In the genomic region with DNA sequence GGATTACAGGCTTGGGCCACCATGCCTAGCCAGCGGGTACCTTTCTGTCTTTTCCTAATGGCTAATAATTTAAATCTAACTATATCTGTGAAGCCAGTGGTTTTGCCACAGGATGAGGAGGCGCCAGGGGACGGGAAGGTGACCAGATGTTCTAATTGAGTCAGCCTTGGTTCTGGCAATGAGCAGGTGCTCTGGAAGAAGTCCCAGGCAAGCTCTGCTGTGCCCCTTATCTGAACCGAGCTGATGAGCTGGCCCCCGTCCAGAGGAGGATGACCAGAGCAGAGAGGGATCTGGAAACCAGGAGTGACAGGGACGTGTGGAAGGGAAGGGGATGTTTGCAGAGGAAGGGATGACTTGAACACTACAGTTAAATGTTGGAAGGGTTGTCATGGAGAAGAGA, we compare ENCODE assay signal across 21 cellular contexts. TPM values are rescaled to one million over a fixed set of nuclear protein-coding genes. Genes with fewer than 3 reads are reported as not detected.
A peak's percentile ranks its signal among the peaks of the same experiment; 100 is the strongest.
DNase-seq lines count a peak whose midpoint lies in the region; TF ChIP-seq lines count a peak whose summit lies in the region.
"Had no signal": no experiment of that assay in that cellular context is flagged by ENCODE, and none has a peak within 500 bp of the region (broad histone marks: within the 10 kb centered on the region; RNA-seq: fewer than 3 reads in every experiment).

No MANE protein-coding gene starts in this region.

- no peaks in the 10 kb centered on the region for H4K20me1 ChIP-seq in SK-N-SH (ENCODE audit: insufficient read depth)

- peak; percentile 39; the same call in 1 of the 2 replicates for TF ChIP-seq RAD21 in SK-N-SH (IDR thresholded peaks at IDR 0.05; ENCODE audit: low read length)

- WGBS in SK-N-SH (ENCODE audit: low lambda C conversion rate) = 19% methylated on average over 6 of the region's 6 CpGs

- peaks cover 0 to 40% of the 10 kb centered on the region in 2 experiments; a peak in 2 of 4 replicates for H3K4me1 ChIP-seq in SK-N-SH (ENCODE audit: control insufficient read depth in 1 of 2, insufficient read depth in 2 of 2, low read depth in 1 of 2, low read length in 1 of 2)

- no peak overlapping the region for H3K4me3 ChIP-seq in SK-N-SH (ENCODE audit: low read depth in 2 of 2, low read length in 1 of 2)
- no peak overlapping the region for H3K4me3 ChIP-seq in skin epidermis
- H3K4me3 ChIP-seq: GM23338 had no signal

- peak; percentile 40 for DNase-seq in DMS 273 (lab: John Stamatoyannopoulos, UW; ENCODE audit: unreplicated experiment)
- DNase-seq in DMS 273 treated with DMSO at 0.1 percent for 48 hours (lab: John Stamatoyannopoulos, UW) = no peak
- peak; percentile 81 for DNase-seq in SK-N-SH
- peak; percentile 82 for DNase-seq in cardiac septum (ENCODE audit: low spot score)
- DNase-seq in iPS-NIHi11 (ENCODE audit: low spot score) = no peak
- DNase-seq in HEK293T (ENCODE audit: extremely low spot score) = no peak
- no peak for DNase-seq in mucosa of gallbladder (ENCODE audit: low spot score)
- DNase-seq: NCI-H1048 had no signal

- no peaks in the 10 kb centered on the region for H3K9me3 ChIP-seq in SK-N-SH
- H3K9me3 ChIP-seq: neutrophil had no signal

- no peaks in the 10 kb centered on the region for H3F3A ChIP-seq in SK-N-SH (replicated peaks; ENCODE audit: insufficient read depth)

- H3K36me3 ChIP-seq in SK-N-SH (replicated peaks in 1 of 2; ENCODE audit: control insufficient read depth in 1 of 2, insufficient read depth in 2 of 2, low read length in 1 of 2) = no peaks in the 10 kb centered on the region
- H3K36me3 ChIP-seq: neutrophil had no signal

- H2AFZ ChIP-seq in SK-N-SH (ENCODE audit: low read depth) = no peak overlapping the region

- H3K9ac ChIP-seq in SK-N-SH = no peak overlapping the region

- TF ChIP-seq EP300 in SK-N-SH (IDR thresholded peaks at IDR 0.05; ENCODE audit: borderline replicate concordance in 1 of 2, low read depth in 1 of 2, low read length in 1 of 2) = peak in 1 of 2 experiments; percentile 99; a peak in 2 of 4 replicates

- no peak overlapping the region for H3K4me2 ChIP-seq in SK-N-SH
- H3K4me2 ChIP-seq: GM23338 had no signal

- POLR2A ChIA-PET in SK-N-SH (lab: Yijun Ruan, JAX) (interaction anchor here (1.0 to 7.1 kb wide), 9 partner anchors 9 to 75 kb away, joined by 3 to 93 read pairs (median 13); partner anchors contain the start of genes IL20RA and SLC35D3), HEK293T (lab: Yijun Ruan, JAX) (no interaction called here)

- intact Hi-C loops in cardiac septum (cut with DNase I) = loop anchor here (5.0 kb wide), 1 partner anchor 43 kb away; no protein-coding TSS in a partner anchor

- H3K27me3 ChIP-seq in SK-N-SH (ENCODE audit: insufficient read depth) = no peaks in the 10 kb centered on the region

- CTCF ChIA-PET in SK-N-SH (lab: Yijun Ruan, JAX) = interaction anchor here (0.6 to 6.2 kb wide), 15 partner anchors 8 to 345 kb away, joined by 3 to 37 read pairs (median 4); partner anchors contain the start of gene SLC35D3
- CTCF ChIA-PET in HEK293T (lab: Yijun Ruan, JAX) = interaction anchor here (0.5 to 1.2 kb wide), 4 partner anchors 9 to 384 kb away, joined by 3 read pairs; no protein-coding TSS in a partner anchor

- peak overlapping the region in 1 of 2 experiments; percentile 99; a peak in 2 of 4 replicates for H3K27ac ChIP-seq in SK-N-SH (ENCODE audit: low read depth in 2 of 2, low read length in 1 of 2)
- peak overlapping the region in 15 of 21 experiments; percentile 24 to 85 (median 72) for H3K27ac ChIP-seq in skin epidermis
- H3K27ac ChIP-seq: 22Rv1, neutrophil had no signal

- no peak for TF ChIP-seq CTCF in SK-N-SH (IDR thresholded peaks at IDR 0.05)

- no peaks in the 10 kb centered on the region for H3K9me2 ChIP-seq in SK-N-SH

- H3K79me2 ChIP-seq in SK-N-SH (ENCODE audit: insufficient read depth) = no peaks in the 10 kb centered on the region

TF ChIP-seq in SK-N-SH, 30 proteins besides CTCF, POLR2A, EP300 and RAD21 (continues in another document):
- TF ChIP-seq RCOR1 (IDR thresholded peaks at IDR 0.05; ENCODE audit: low read length) = peak; percentile 93
- TF ChIP-seq, protein P1, sequence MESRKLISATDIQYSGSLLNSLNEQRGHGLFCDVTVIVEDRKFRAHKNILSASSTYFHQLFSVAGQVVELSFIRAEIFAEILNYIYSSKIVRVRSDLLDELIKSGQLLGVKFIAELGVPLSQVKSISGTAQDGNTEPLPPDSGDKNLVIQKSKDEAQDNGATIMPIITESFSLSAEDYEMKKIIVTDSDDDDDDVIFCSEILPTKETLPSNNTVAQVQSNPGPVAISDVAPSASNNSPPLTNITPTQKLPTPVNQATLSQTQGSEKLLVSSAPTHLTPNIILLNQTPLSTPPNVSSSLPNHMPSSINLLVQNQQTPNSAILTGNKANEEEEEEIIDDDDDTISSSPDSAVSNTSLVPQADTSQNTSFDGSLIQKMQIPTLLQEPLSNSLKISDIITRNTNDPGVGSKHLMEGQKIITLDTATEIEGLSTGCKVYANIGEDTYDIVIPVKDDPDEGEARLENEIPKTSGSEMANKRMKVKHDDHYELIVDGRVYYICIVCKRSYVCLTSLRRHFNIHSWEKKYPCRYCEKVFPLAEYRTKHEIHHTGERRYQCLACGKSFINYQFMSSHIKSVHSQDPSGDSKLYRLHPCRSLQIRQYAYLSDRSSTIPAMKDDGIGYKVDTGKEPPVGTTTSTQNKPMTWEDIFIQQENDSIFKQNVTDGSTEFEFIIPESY (IDR thresholded peaks at IDR 0.05; ENCODE audit: borderline replicate concordance, low read depth) = no peak
- TF ChIP-seq, protein P2, sequence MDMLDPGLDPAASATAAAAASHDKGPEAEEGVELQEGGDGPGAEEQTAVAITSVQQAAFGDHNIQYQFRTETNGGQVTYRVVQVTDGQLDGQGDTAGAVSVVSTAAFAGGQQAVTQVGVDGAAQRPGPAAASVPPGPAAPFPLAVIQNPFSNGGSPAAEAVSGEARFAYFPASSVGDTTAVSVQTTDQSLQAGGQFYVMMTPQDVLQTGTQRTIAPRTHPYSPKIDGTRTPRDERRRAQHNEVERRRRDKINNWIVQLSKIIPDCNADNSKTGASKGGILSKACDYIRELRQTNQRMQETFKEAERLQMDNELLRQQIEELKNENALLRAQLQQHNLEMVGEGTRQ (IDR thresholded peaks at IDR 0.05; ENCODE audit: borderline replicate concordance, low read depth, low read length) = no peak
- TF ChIP-seq GATA2 (CRISPR knock-in tag; IDR thresholded peaks at IDR 0.05) = peak; percentile 97
- TF ChIP-seq MEF2A (IDR thresholded peaks at IDR 0.05; ENCODE audit: borderline replicate concordance, low read depth) = no peak
- peak; percentile 97 for TF ChIP-seq FOXJ3 (CRISPR knock-in tag; IDR thresholded peaks at IDR 0.05)
- TF ChIP-seq EZH2phosphoT487 (IDR thresholded peaks at IDR 0.05; ENCODE audit: borderline replicate concordance, low read depth) = no peak
- TF ChIP-seq, protein P3, sequence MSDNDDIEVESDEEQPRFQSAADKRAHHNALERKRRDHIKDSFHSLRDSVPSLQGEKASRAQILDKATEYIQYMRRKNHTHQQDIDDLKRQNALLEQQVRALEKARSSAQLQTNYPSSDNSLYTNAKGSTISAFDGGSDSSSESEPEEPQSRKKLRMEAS (IDR thresholded peaks at IDR 0.05; ENCODE audit: low read depth) = no peak
- no peak for TF ChIP-seq RXRA (IDR thresholded peaks at IDR 0.05; ENCODE audit: borderline replicate concordance, low read depth)

TF ChIP-seq in HEK293T, 16 proteins besides CTCF, POLR2A, EP300 and RAD21:
- TF ChIP-seq L3MBTL2 (conservative IDR thresholded peaks at IDR 0.05) = no peak

RNA-seq across cellular contexts. Expression of gene SLC35D3, which starts 46.7 kb away (rescaled TPM):
- polyA plus RNA-seq in SK-N-SH (2012; rRNA removed) = 0.05 and 0.16 TPM in 2 replicates
- polyA plus RNA-seq in SK-N-SH (2012; cell fraction: cytosol; rRNA removed) = 0.19 and 0.34 TPM in 2 replicates
- polyA plus RNA-seq in SK-N-SH (2012; cell fraction: nucleus; rRNA removed) = 0.09 and 0.11 TPM in 2 replicates
- total RNA-seq in cardiac septum = not detected
- total RNA-seq in mucosa of gallbladder = not detected
- total RNA-seq: activated CD4-positive, alpha-beta T cell treated with anti-CD3 and anti-CD28 coated beads, Interleukin-2, amount 10 ng/mL, durations not matched to agents 7 days and 5 days; activated T-cell treated with anti-CD3 and anti-CD28 coated beads, Interleukin-2, amount 50 U/mL, for 4 hours; epithelial cell of proximal tubule; HepG2; kidney epithelial cell; lung microvascular endothelial cell; pulmonary artery endothelial cell; skeletal muscle tissue had no signal
- polyA plus RNA-seq: CD4-positive, CD25-positive, alpha-beta regulatory T cell; HepG2 had no signal

Comparison
In these comparisons a context has a peak if more than half of its experiments do, and no peak if none do; other contexts are left out.
1. DNase-seq: peak in DMS 273 (single experiment), SK-N-SH (single experiment) and cardiac septum (single experiment); none in DMS 273 treated with DMSO at 0.1 percent for 48 hours (single experiment), iPS-NIHi11 (single experiment), HEK293T (single experiment) and mucosa of gallbladder (single experiment).